In the genomic region with DNA sequence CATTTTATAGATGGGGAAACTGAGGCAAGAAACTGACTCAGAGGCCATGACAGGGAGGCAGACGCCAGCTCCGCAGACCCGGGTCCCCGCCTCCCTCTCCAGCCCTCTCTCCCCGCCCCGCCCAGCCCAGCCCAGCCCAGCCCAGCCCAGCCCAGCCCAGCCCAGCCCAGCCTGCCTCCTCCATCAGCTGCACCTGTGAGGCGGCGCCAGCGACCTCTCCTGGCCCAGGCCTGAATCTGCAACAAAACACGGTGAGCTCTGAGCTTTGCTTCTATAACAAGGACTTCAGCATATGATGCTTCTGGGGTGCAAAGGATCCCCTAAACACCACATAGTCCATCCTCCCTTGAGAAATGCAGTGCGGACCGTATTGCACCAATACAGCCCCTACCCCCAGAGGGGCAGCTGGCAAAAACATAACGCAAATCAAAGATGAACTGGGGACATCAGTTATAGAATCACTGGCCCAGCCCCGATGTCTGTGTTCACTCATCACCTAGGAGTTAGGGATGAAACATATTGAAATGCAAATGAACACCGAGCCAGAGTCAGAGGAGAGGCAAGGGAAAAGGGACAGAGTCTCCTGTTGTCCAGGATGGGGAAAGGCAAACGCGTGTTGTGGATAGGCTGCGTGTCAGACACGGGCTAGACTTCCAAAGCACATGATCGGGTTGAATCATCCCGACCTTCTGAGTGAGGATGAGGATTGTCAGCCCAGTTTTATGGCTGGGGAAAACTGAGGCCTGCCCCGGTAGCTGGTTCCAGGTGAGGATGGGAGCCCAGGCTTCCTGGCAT, we compare ENCODE assay signal across 8 cellular contexts.
DNase-seq lines count a peak whose midpoint lies in the region; ATAC-seq lines count a peak whose summit lies in the region.

No MANE protein-coding gene starts in this region.

- peak; percentile 42 for DNase-seq in NCI-H748 (lab: John Stamatoyannopoulos, UW; ENCODE audit: unreplicated experiment)
- DNase-seq in NCI-H748 treated with DMSO at 0.1 percent for 48 hours (lab: John Stamatoyannopoulos, UW): no peak
- peak; percentile 36 for DNase-seq in NCI-H82 (lab: John Stamatoyannopoulos, UW)
- DNase-seq in ecto neural progenitor cell (ENCODE audit: low spot score): peak; percentile 82
- peak; percentile 78 for DNase-seq in posterior vena cava (ENCODE audit: low spot score)

- ATAC-seq in GM21825 (IDR thresholded peaks at IDR 0.05; ENCODE audit: unreplicated experiment): no peak
- ATAC-seq in GM18873 (IDR thresholded peaks at IDR 0.05; ENCODE audit: low FRiP score, unreplicated experiment): no peak
- no peak for ATAC-seq in GM18870 (IDR thresholded peaks at IDR 0.05; ENCODE audit: unreplicated experiment)

- intact Hi-C loops in posterior vena cava (cut with DNase I): no loop called here
